ENCODE assay signal across 16 cellular contexts in genomic region chr16:68134644-68135043, GRCh38. TPM values are rescaled to one million over a fixed set of nuclear protein-coding genes. Genes with fewer than 3 reads are reported as not detected.
DNase-seq lines count a peak whose midpoint lies in the region; ATAC-seq and TF ChIP-seq lines count a peak whose summit lies in the region.
"Had no signal": no experiment of that assay in that cellular context is flagged by ENCODE, and none has a peak within 500 bp of the region (broad histone marks: within the 10 kb centered on the region; RNA-seq: fewer than 3 reads in every experiment).

No MANE protein-coding gene starts in this region.

- no peak for DNase-seq in activated CD8-positive, alpha-beta T cell treated with anti-CD3 and anti-CD28 coated beads for 36 hours
- no peak for DNase-seq in activated CD8-positive, alpha-beta T cell treated with anti-CD3 and anti-CD28 coated beads, Interleukin-2, amount 10 ng/mL, durations not matched to agents 7 days and 5 days
- DNase-seq in natural killer cell: no peak
- DNase-seq in natural killer cell treated with Interleukin-12 subunit alpha and Interleukin-12 subunit beta and Interleukin-15 and Interleukin-18, amount 100 ng/mL, for 72 hours (ENCODE audit: low spot score): no peak
- DNase-seq in myocyte (ENCODE audit: low read depth): peak; percentile 6
- DNase-seq in 8988T: no peak
- no peak for DNase-seq in NCI-H345 treated with DMSO at 0.1 percent for 48 hours (lab: John Stamatoyannopoulos, UW; ENCODE audit: unreplicated experiment)
- DNase-seq: DMS79, HCEC 1CT, MM.1S, NCI-H1417 treated with DMSO at 0.1 percent for 48 hours, NCI-H2029, NCI-H510A treated with DMSO at 0.1 percent for 48 hours, Peyer's patch had no signal

- no peak for ATAC-seq in activated CD8-positive, alpha-beta T cell treated with anti-CD3 and anti-CD28 coated beads for 36 hours
- no peak for ATAC-seq in activated CD8-positive, alpha-beta T cell treated with anti-CD3 and anti-CD28 coated beads, Interleukin-2, amount 10 ng/mL, durations not matched to agents 7 days and 5 days
- ATAC-seq in natural killer cell (no peak), GM21360 (IDR thresholded peaks at IDR 0.05; ENCODE audit: unreplicated experiment) (no peak)
- ATAC-seq in natural killer cell treated with Interleukin-12 subunit alpha and Interleukin-12 subunit beta and Interleukin-15 and Interleukin-18, amount 100 ng/mL, for 72 hours: no peak
- ATAC-seq: GM12878 had no signal

- CTCF ChIA-PET in activated CD8-positive, alpha-beta T cell treated with anti-CD3 and anti-CD28 coated beads for 36 hours (lab: Charles Lee): no interaction called here
- CTCF ChIA-PET in activated CD8-positive, alpha-beta T cell treated with anti-CD3 and anti-CD28 coated beads, Interleukin-2, amount 10 ng/mL, durations not matched to agents 7 days and 5 days (lab: Charles Lee): interaction anchor here (1.5 kb wide), 1 partner anchor 39 kb away, joined by 4 read pairs; no protein-coding TSS in a partner anchor

- H3K4me1 Mint-ChIP-seq in activated CD8-positive, alpha-beta T cell treated with anti-CD3 and anti-CD28 coated beads for 36 hours (ENCODE audit: low read depth): peaks cover 55% of the 10 kb centered on the region
- peaks cover 35% of the 10 kb centered on the region for H3K4me1 Mint-ChIP-seq in activated CD8-positive, alpha-beta T cell treated with anti-CD3 and anti-CD28 coated beads, Interleukin-2, amount 10 ng/mL, durations not matched to agents 7 days and 5 days (ENCODE audit: low read depth)
- peaks cover 70 to 71% of the 10 kb centered on the region in 2 donors for H3K4me1 Mint-ChIP-seq in natural killer cell
- H3K4me1 Mint-ChIP-seq in natural killer cell treated with Interleukin-12 subunit alpha and Interleukin-12 subunit beta and Interleukin-15 and Interleukin-18, amount 100 ng/mL, for 72 hours (ENCODE audit: low read depth in 2 of 2): peaks cover 44 to 50% of the 10 kb centered on the region in 2 donors

- POLR2A ChIA-PET in activated CD8-positive, alpha-beta T cell treated with anti-CD3 and anti-CD28 coated beads for 36 hours (lab: Charles Lee): no interaction called here
- POLR2A ChIA-PET in activated CD8-positive, alpha-beta T cell treated with anti-CD3 and anti-CD28 coated beads, Interleukin-2, amount 10 ng/mL, durations not matched to agents 7 days and 5 days (lab: Charles Lee): no interaction called here

- intact Hi-C loops in activated CD8-positive, alpha-beta T cell treated with anti-CD3 and anti-CD28 coated beads for 36 hours (cut with micrococcal nuclease): no loop called here
- intact Hi-C loops in natural killer cell (cut with micrococcal nuclease): no loop called here

- H3K4me3 Mint-ChIP-seq in activated CD8-positive, alpha-beta T cell treated with anti-CD3 and anti-CD28 coated beads for 36 hours: no peak overlapping the region
- H3K4me3 Mint-ChIP-seq in activated CD8-positive, alpha-beta T cell treated with anti-CD3 and anti-CD28 coated beads, Interleukin-2, amount 10 ng/mL, durations not matched to agents 7 days and 5 days: no peak overlapping the region
- no peak overlapping the region for H3K4me3 Mint-ChIP-seq in natural killer cell
- no peak overlapping the region for H3K4me3 Mint-ChIP-seq in natural killer cell treated with Interleukin-12 subunit alpha and Interleukin-12 subunit beta and Interleukin-15 and Interleukin-18, amount 100 ng/mL, for 72 hours

- H3K36me3 Mint-ChIP-seq in activated CD8-positive, alpha-beta T cell treated with anti-CD3 and anti-CD28 coated beads for 36 hours (ENCODE audit: low read depth): peaks cover 52% of the 10 kb centered on the region
- H3K36me3 Mint-ChIP-seq in activated CD8-positive, alpha-beta T cell treated with anti-CD3 and anti-CD28 coated beads, Interleukin-2, amount 10 ng/mL, durations not matched to agents 7 days and 5 days (ENCODE audit: low read depth): peaks cover 57% of the 10 kb centered on the region
- no peaks in the 10 kb centered on the region for H3K36me3 Mint-ChIP-seq in natural killer cell
- peaks cover 10% of the 10 kb centered on the region for H3K36me3 Mint-ChIP-seq in natural killer cell treated with Interleukin-12 subunit alpha and Interleukin-12 subunit beta and Interleukin-15 and Interleukin-18, amount 100 ng/mL, for 72 hours

- peak overlapping the region; percentile 47 for H3K27ac Mint-ChIP-seq in activated CD8-positive, alpha-beta T cell treated with anti-CD3 and anti-CD28 coated beads for 36 hours
- no peak overlapping the region for H3K27ac Mint-ChIP-seq in activated CD8-positive, alpha-beta T cell treated with anti-CD3 and anti-CD28 coated beads, Interleukin-2, amount 10 ng/mL, durations not matched to agents 7 days and 5 days
- H3K27ac Mint-ChIP-seq in natural killer cell: peak overlapping the region; percentile 55 to 74
- H3K27ac Mint-ChIP-seq in natural killer cell treated with Interleukin-12 subunit alpha and Interleukin-12 subunit beta and Interleukin-15 and Interleukin-18, amount 100 ng/mL, for 72 hours: peak overlapping the region in 1 of 2 donors; percentile 18

- TF ChIP-seq CTCF in activated CD8-positive, alpha-beta T cell treated with anti-CD3 and anti-CD28 coated beads for 36 hours (IDR thresholded peaks at IDR 0.05): no peak
- no peak for TF ChIP-seq CTCF in natural killer cell (IDR thresholded peaks at IDR 0.05)

- no peaks in the 10 kb centered on the region for H3K9me3 Mint-ChIP-seq in activated CD8-positive, alpha-beta T cell treated with anti-CD3 and anti-CD28 coated beads for 36 hours
- H3K9me3 Mint-ChIP-seq in activated CD8-positive, alpha-beta T cell treated with anti-CD3 and anti-CD28 coated beads, Interleukin-2, amount 10 ng/mL, durations not matched to agents 7 days and 5 days (ENCODE audit: insufficient read depth): no peaks in the 10 kb centered on the region
- H3K9me3 Mint-ChIP-seq in natural killer cell: no peaks in the 10 kb centered on the region
- H3K9me3 Mint-ChIP-seq in natural killer cell treated with Interleukin-12 subunit alpha and Interleukin-12 subunit beta and Interleukin-15 and Interleukin-18, amount 100 ng/mL, for 72 hours: no peaks in the 10 kb centered on the region

- no peaks in the 10 kb centered on the region for H3K27me3 Mint-ChIP-seq in activated CD8-positive, alpha-beta T cell treated with anti-CD3 and anti-CD28 coated beads for 36 hours
- no peaks in the 10 kb centered on the region for H3K27me3 Mint-ChIP-seq in activated CD8-positive, alpha-beta T cell treated with anti-CD3 and anti-CD28 coated beads, Interleukin-2, amount 10 ng/mL, durations not matched to agents 7 days and 5 days (ENCODE audit: low read depth)
- no peaks in the 10 kb centered on the region for H3K27me3 Mint-ChIP-seq in natural killer cell (ENCODE audit: low read depth in 2 of 2)
- no peaks in the 10 kb centered on the region for H3K27me3 Mint-ChIP-seq in natural killer cell treated with Interleukin-12 subunit alpha and Interleukin-12 subunit beta and Interleukin-15 and Interleukin-18, amount 100 ng/mL, for 72 hours

RNA-seq across cellular contexts. Expression of gene NFATC3, which starts 49.5 kb away (rescaled TPM):
- 100 to 1,000 TPM; 102 to 104 TPM for total RNA-seq in activated CD8-positive, alpha-beta T cell treated with anti-CD3 and anti-CD28 coated beads for 36 hours
- total RNA-seq in activated CD8-positive, alpha-beta T cell treated with anti-CD3 and anti-CD28 coated beads, Interleukin-2, amount 10 ng/mL, durations not matched to agents 7 days and 5 days: 100 to 1,000 TPM; 166 to 169 TPM
- total RNA-seq in natural killer cell (100 to 1,000 TPM; 241 to 282 (median 263) TPM), myocyte (36.7 and 40.8 TPM in 2 replicates)
- 100 to 1,000 TPM in 1 of 2 donors, 10 to 100 TPM in 1; 91.9 to 131 TPM for total RNA-seq in natural killer cell treated with Interleukin-12 subunit alpha and Interleukin-12 subunit beta and Interleukin-15 and Interleukin-18, amount 100 ng/mL, for 72 hours
- polyA plus RNA-seq in myocyte (2012): 11.1 TPM
